8 cellular contexts compared by ENCODE assay signal in the genomic region with DNA sequence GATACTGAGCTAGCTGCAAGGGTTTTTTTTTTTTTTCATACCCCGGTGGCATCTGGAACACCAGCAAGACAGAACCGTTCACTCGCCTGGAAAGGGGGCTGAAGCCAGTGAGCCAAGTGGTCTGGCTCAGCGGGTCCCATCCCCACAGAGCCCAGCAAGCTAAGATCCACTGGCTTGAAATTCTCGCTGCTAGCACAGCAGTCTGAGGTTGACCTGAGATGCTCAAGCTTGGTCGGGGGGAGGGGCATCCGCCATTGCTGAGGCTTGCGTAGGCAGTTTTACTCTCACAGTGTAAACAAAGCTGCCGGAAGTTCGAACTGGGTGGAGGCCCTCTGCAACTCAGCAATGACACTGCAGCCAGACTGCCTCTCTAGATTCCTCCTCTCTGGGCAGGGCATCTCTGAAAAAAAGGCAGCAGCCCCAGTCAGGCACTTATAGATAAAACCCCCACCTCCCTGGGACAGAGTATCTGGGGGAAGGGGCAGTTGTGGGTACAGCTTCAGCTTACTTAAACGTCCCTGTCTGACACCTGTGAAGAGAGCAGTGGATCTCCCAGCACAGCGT. TPM values are rescaled to one million over a fixed set of nuclear protein-coding genes. Genes with fewer than 3 reads are reported as not detected.
A peak's percentile ranks its signal among the peaks of the same experiment; 100 is the strongest.
DNase-seq lines count a peak whose midpoint lies in the region; ATAC-seq and TF ChIP-seq lines count a peak whose summit lies in the region.

No MANE protein-coding gene starts in this region.

- no peak overlapping the region for H3K27ac Mint-ChIP-seq in activated CD4-positive, alpha-beta T cell treated with anti-CD3 and anti-CD28 coated beads, Interleukin-2, amount 10 ng/mL, durations not matched to agents 24 days and 14 days

- intact Hi-C loops in activated CD4-positive, alpha-beta T cell treated with anti-CD3 and anti-CD28 coated beads, Interleukin-2, amount 10 ng/mL, durations not matched to agents 24 days and 14 days (cut with micrococcal nuclease): no loop called here
- intact Hi-C loops in psoas muscle (cut with DNase I): no loop called here

- H3K27me3 ChIP-seq in psoas muscle (ENCODE audit: insufficient read depth in 3 of 3, low read length in 2 of 3): no peaks in the 10 kb centered on the region

- 60 to 74% (median 73%) methylated on average over 12 of the region's 12 CpGs for WGBS in psoas muscle, 3 donors

- no peak overlapping the region for H3K4me3 Mint-ChIP-seq in activated CD4-positive, alpha-beta T cell treated with anti-CD3 and anti-CD28 coated beads, Interleukin-2, amount 10 ng/mL, durations not matched to agents 24 days and 14 days

- no peak for TF ChIP-seq CTCF in fibroblast of villous mesenchyme (IDR thresholded peaks at IDR 0.05; ENCODE audit: insufficient read depth, low read depth, low read length)
- no peak for TF ChIP-seq CTCF in psoas muscle (IDR thresholded peaks at IDR 0.05)

- ATAC-seq in HG03342 (IDR thresholded peaks at IDR 0.05; ENCODE audit: unreplicated experiment): no peak
- ATAC-seq in psoas muscle: no peak

- peaks cover 5% of the 10 kb centered on the region for H3K27me3 Mint-ChIP-seq in activated CD4-positive, alpha-beta T cell treated with anti-CD3 and anti-CD28 coated beads, Interleukin-2, amount 10 ng/mL, durations not matched to agents 24 days and 14 days

- peaks cover 13% of the 10 kb centered on the region for H3K4me1 Mint-ChIP-seq in activated CD4-positive, alpha-beta T cell treated with anti-CD3 and anti-CD28 coated beads, Interleukin-2, amount 10 ng/mL, durations not matched to agents 24 days and 14 days

- H3K27ac ChIP-seq in psoas muscle: no peak overlapping the region

- DNase-seq in NCI-H526 (lab: John Stamatoyannopoulos, UW): peak; percentile 4 to 53
- DNase-seq in NCI-H526 treated with DMSO at 0.1 percent for 48 hours (lab: John Stamatoyannopoulos, UW): no peak
- peak; percentile 71 for DNase-seq in activated CD4-positive, alpha-beta T cell treated with anti-CD3 and anti-CD28 coated beads, Interleukin-2, amount 10 ng/mL, durations not matched to agents 24 days and 14 days
- peak; percentile 84 for DNase-seq in fibroblast of villous mesenchyme (ENCODE audit: low read depth)
- DNase-seq in stimulated activated CD4-positive, alpha-beta T cell treated with anti-CD3 and anti-CD28 coated beads, Interleukin-4, amount 100 ng/mL, for 24 hours: peak; percentile 56
- no peak for DNase-seq in DMS79 (lab: John Stamatoyannopoulos, UW)
- DNase-seq in psoas muscle: no peak

- peaks cover 9% of the 10 kb centered on the region for H3K36me3 Mint-ChIP-seq in activated CD4-positive, alpha-beta T cell treated with anti-CD3 and anti-CD28 coated beads, Interleukin-2, amount 10 ng/mL, durations not matched to agents 24 days and 14 days (ENCODE audit: low read depth)

- peaks cover 5% of the 10 kb centered on the region for H3K9me3 ChIP-seq in psoas muscle

- H3K4me3 ChIP-seq in fibroblast of villous mesenchyme (ENCODE audit: low read depth, low read length): no peak overlapping the region
- no peak overlapping the region for H3K4me3 ChIP-seq in psoas muscle

- H3K36me3 ChIP-seq in psoas muscle (ENCODE audit: insufficient read depth in 1 of 2, low read depth in 1 of 2): no peaks in the 10 kb centered on the region

- peaks cover 5% of the 10 kb centered on the region for H3K4me1 ChIP-seq in psoas muscle

- peaks cover 8% of the 10 kb centered on the region for H3K9me3 Mint-ChIP-seq in activated CD4-positive, alpha-beta T cell treated with anti-CD3 and anti-CD28 coated beads, Interleukin-2, amount 10 ng/mL, durations not matched to agents 24 days and 14 days

RNA-seq across cellular contexts. Expression of gene MIB1, which starts 5.1 kb away (rescaled TPM):
- total RNA-seq in activated CD4-positive, alpha-beta T cell treated with anti-CD3 and anti-CD28 coated beads, Interleukin-2, amount 10 ng/mL, durations not matched to agents 24 days and 14 days: 35.7 and 36.7 TPM in 2 replicates
- total RNA-seq in fibroblast of villous mesenchyme (45.4 and 71.2 TPM in 2 replicates), psoas muscle (10 to 100 TPM; 16.1 to 21.3 (median 19.9) TPM)
- polyA plus RNA-seq in psoas muscle: 1 to 10 TPM; 2.1 to 3.9 (median 2.7) TPM

RNA-seq across cellular contexts. Expression of gene ABHD3, which starts 31.0 kb away (rescaled TPM):
- total RNA-seq in activated CD4-positive, alpha-beta T cell treated with anti-CD3 and anti-CD28 coated beads, Interleukin-2, amount 10 ng/mL, durations not matched to agents 24 days and 14 days: 29.3 and 31.1 TPM in 2 replicates
- total RNA-seq in fibroblast of villous mesenchyme: 5.2 and 8.6 TPM in 2 replicates
- total RNA-seq in psoas muscle: 10 to 100 TPM in 1 of 4 donors, 1 to 10 TPM in 3; 5.4 to 12.4 (median 6.2) TPM
- 1 to 10 TPM; 3.8 to 9.3 (median 4.2) TPM for polyA plus RNA-seq in psoas muscle

Comparison
In these comparisons a context has a peak if more than half of its experiments do, and no peak if none do; other contexts are left out.
1. DNase-seq: peak in NCI-H526 (2 of 2), activated CD4-positive, alpha-beta T cell treated with anti-CD3 and anti-CD28 coated beads, Interleukin-2, amount 10 ng/mL, durations not matched to agents 24 days and 14 days (single experiment), fibroblast of villous mesenchyme (single experiment) and stimulated activated CD4-positive, alpha-beta T cell treated with anti-CD3 and anti-CD28 coated beads, Interleukin-4, amount 100 ng/mL, for 24 hours (single experiment); none in NCI-H526 treated with DMSO at 0.1 percent for 48 hours (single experiment), DMS79 (single experiment) and psoas muscle (0 of 2).